ENCODE assay signal across 16 cellular contexts in genomic region chr5:151474799-151475198, GRCh38.
"Had no signal": no experiment of that assay in that cellular context is flagged by ENCODE, and none has a peak within 500 bp of the region (broad histone marks: within the 10 kb centered on the region; RNA-seq: fewer than 3 reads in every experiment).

No MANE protein-coding gene starts in this region.

- H3K4me2 ChIP-seq: SK-N-SH had no signal

- DNase-seq: KBM-7, NCI-H1092 treated with DMSO at 0.1 percent for 48 hours, NCI-H1436, NCI-H187, NCI-H2029, NCI-H2081 treated with DMSO at 0.1 percent for 48 hours, NCI-H226, NCI-H446, NCI-H510A, NCI-H524 treated with DMSO at 0.1 percent for 48 hours, NCI-H774, Right ventricle myocardium superior, RPMI8226, SIG-M5, SW 1271 had no signal

- H3K9me3 ChIP-seq: SK-N-SH had no signal

- H3K9me2 ChIP-seq: SK-N-SH had no signal
